ENCODE assay signal across 2 cellular contexts in the genomic region with DNA sequence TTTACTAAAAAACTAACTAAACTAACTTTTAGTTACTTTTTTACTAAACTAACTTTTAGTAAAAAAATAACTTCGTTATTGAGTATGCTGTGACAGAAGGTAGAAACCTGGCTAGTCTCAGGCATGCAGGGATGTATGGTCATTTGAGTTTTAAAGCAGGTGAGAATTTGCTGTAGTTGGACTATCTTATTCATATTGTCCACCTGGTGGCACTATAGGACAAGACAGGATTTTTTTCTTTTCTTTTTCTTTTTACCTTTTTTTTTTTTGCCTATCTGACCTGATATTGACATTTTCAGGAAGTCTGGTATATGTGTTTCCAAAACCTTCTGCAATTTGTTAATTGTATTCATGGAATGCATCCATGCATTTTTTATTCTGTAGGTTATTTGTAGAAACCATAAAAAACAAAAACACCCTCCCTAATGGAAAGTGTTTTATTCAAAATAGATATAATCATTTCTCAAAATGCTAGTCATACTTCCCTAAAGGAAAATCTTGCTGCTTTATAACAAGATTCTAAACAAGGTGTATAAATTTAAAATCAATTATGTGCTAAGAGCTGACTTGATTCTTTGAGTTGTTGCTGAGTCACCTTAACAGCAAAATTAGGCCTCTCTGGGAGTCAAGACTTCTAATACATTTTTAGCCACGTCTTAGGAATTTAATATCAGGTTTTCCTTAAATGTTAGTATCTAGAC.
A peak's percentile ranks its signal among the peaks of the same experiment; 100 is the strongest.
TF ChIP-seq lines count a peak whose summit lies in the region.

No MANE protein-coding gene starts in this region.

TF ChIP-seq in HEK293T, 16 proteins besides CTCF, POLR2A, EP300 and RAD21 (continued from another document):
- TF ChIP-seq SP1 (IDR thresholded peaks at IDR 0.05) (no peak), ZNF384 (IDR thresholded peaks at IDR 0.05) (0 out of 2 replicates have a peak, but pooled peaks have one; percentile 35)

TF ChIP-seq in H1, 55 proteins besides CTCF, POLR2A, EP300 and RAD21:
- TF ChIP-seq TCF12 (IDR thresholded peaks at IDR 0.05; ENCODE audit: low read depth, low read length): no peak
- peak; percentile 79 for TF ChIP-seq MAFK (IDR thresholded peaks at IDR 0.05; ENCODE audit: low read depth, low read length)
